Comparison of ENCODE assay signal across 14 cellular contexts in the genomic region with DNA sequence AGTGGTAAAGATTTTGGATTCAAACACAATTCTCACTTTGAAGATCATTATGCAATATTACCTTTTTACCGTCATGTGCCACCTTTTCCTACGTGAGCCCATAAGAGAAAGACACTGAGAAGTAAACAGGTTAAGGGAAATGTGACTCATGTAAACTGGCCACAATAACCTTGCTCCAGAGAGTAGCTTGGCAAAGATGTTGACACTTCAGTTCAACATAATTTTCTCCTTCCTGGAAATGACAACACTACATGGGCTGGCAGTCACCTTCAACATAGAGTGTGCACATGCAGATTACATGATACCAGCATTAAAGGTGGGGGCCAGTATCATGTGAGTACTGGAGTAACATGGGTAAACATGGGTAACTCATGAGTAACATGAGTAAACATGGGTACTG.
A peak's percentile ranks its signal among the peaks of the same experiment; 100 is the strongest.
DNase-seq lines count a peak whose midpoint lies in the region; ATAC-seq and TF ChIP-seq lines count a peak whose summit lies in the region.
"Had no signal": no experiment of that assay in that cellular context is flagged by ENCODE, and none has a peak within 500 bp of the region (broad histone marks: within the 10 kb centered on the region; RNA-seq: fewer than 3 reads in every experiment).

No MANE protein-coding gene starts in this region.

- H3K9me2 ChIP-seq in hepatocyte (replicated peaks; ENCODE audit: insufficient read depth), result no peaks in the 10 kb centered on the region

- H2AFZ ChIP-seq in hepatocyte, result no peak overlapping the region

- H3K4me3 Mint-ChIP-seq in activated naive CD4-positive, alpha-beta T cell treated with anti-CD3 and anti-CD28 coated beads, Interleukin-2, amount 10 ng/mL, durations not matched to agents 7 days and 5 days, result no peak overlapping the region
- no peak overlapping the region for H3K4me3 Mint-ChIP-seq in activated naive CD8-positive, alpha-beta T cell treated with anti-CD3 and anti-CD28 coated beads, Interleukin-2, amount 50 U/mL, for 24 hours
- H3K4me3 Mint-ChIP-seq: B cell had no signal

- H3K4me3 ChIP-seq in hepatocyte, result no peak overlapping the region
- no peak overlapping the region for H3K4me3 ChIP-seq in upper lobe of right lung
- H3K4me3 ChIP-seq in aorta (ENCODE audit: low read length in 2 of 2), result no peak overlapping the region

- no peak for DNase-seq in activated naive CD4-positive, alpha-beta T cell treated with anti-CD3 and anti-CD28 coated beads, Interleukin-2, amount 10 ng/mL, durations not matched to agents 7 days and 5 days
- no peak for DNase-seq in activated naive CD4-positive, alpha-beta T cell treated with Interleukin-2 at 50 U/mL for 16 hours
- no peak for DNase-seq in activated naive CD8-positive, alpha-beta T cell treated with anti-CD3 and anti-CD28 coated beads, Interleukin-2, amount 50 U/mL, for 24 hours
- DNase-seq in hepatocyte (ENCODE audit: low spot score), result no peak
- DNase-seq in upper lobe of right lung, result no peak
- DNase-seq in aorta, result no peak
- no peak for DNase-seq in NCI-H146 treated with DMSO at 0.1 percent for 48 hours (lab: John Stamatoyannopoulos, UW; ENCODE audit: unreplicated experiment)
- no peak for DNase-seq in GM19240 (ENCODE audit: insufficient read length, low spot score)
- DNase-seq: amygdala; effector memory CD4-positive, alpha-beta T cell; EL; hippocampal formation; NCI-H526 had no signal

- H3K27ac ChIP-seq in hepatocyte, result peak overlapping the region; percentile 30
- H3K27ac ChIP-seq in upper lobe of right lung, result no peak overlapping the region
- H3K27ac ChIP-seq in aorta (ENCODE audit: low read depth in 1 of 2, low read length in 2 of 2), result no peak overlapping the region

- TF ChIP-seq CTCF in hepatocyte (IDR thresholded peaks at IDR 0.05; ENCODE audit: poor library complexity) (no peak), upper lobe of right lung (IDR thresholded peaks at IDR 0.05) (no peak)

- H3K79me2 ChIP-seq in hepatocyte, result no peaks in the 10 kb centered on the region

- H3K36me3 Mint-ChIP-seq in activated naive CD4-positive, alpha-beta T cell treated with anti-CD3 and anti-CD28 coated beads, Interleukin-2, amount 10 ng/mL, durations not matched to agents 7 days and 5 days, result peaks cover 57% of the 10 kb centered on the region
- H3K36me3 Mint-ChIP-seq in activated naive CD8-positive, alpha-beta T cell treated with anti-CD3 and anti-CD28 coated beads, Interleukin-2, amount 50 U/mL, for 24 hours (ENCODE audit: low read depth), result peaks cover 67% of the 10 kb centered on the region

- WGBS in hepatocyte (ENCODE audit: low lambda C conversion rate, missing lambda C conversion rate), result 89% methylated on average over 2 of the region's 2 CpGs
- 43 to 46% methylated on average over 2 of the region's 2 CpGs for WGBS in aorta, 2 donors

- intact Hi-C loops in upper lobe of right lung (cut with DNase I) (no loop called here), aorta (cut with DNase I) (loop anchor here in 1 of 2 donors (5.0 kb wide), 1 partner anchor 39 kb away; no protein-coding TSS in a partner anchor)

- H3K9me3 ChIP-seq in hepatocyte (ENCODE audit: low read depth) (no peaks in the 10 kb centered on the region), upper lobe of right lung (no peaks in the 10 kb centered on the region), aorta (ENCODE audit: control insufficient read depth, low read length) (no peaks in the 10 kb centered on the region)

- H3K27me3 ChIP-seq in hepatocyte, result no peaks in the 10 kb centered on the region
- H3K27me3 ChIP-seq in upper lobe of right lung, result no peaks in the 10 kb centered on the region
- H3K27me3 ChIP-seq in aorta (ENCODE audit: control insufficient read depth in 1 of 2, insufficient read depth in 2 of 2, low read length in 1 of 2), result no peaks in the 10 kb centered on the region

- H3K36me3 ChIP-seq in hepatocyte (replicated peaks; ENCODE audit: insufficient read depth, low read depth), result no peaks in the 10 kb centered on the region
- H3K36me3 ChIP-seq in upper lobe of right lung, result peaks cover 12% of the 10 kb centered on the region
- H3K36me3 ChIP-seq in aorta (ENCODE audit: control insufficient read depth in 1 of 2, insufficient read depth in 2 of 2, low read length in 1 of 2), result peaks cover 2 to 5% of the 10 kb centered on the region in 2 donors

- no peaks in the 10 kb centered on the region for H4K20me1 ChIP-seq in hepatocyte (ENCODE audit: insufficient read depth, poor library complexity, severe bottlenecking)

- H3K27ac Mint-ChIP-seq in activated naive CD4-positive, alpha-beta T cell treated with anti-CD3 and anti-CD28 coated beads, Interleukin-2, amount 10 ng/mL, durations not matched to agents 7 days and 5 days, result peak overlapping the region; percentile 70
- no peak overlapping the region for H3K27ac Mint-ChIP-seq in activated naive CD8-positive, alpha-beta T cell treated with anti-CD3 and anti-CD28 coated beads, Interleukin-2, amount 50 U/mL, for 24 hours
- H3K27ac Mint-ChIP-seq: B cell had no signal

- no peaks in the 10 kb centered on the region for H3K27me3 Mint-ChIP-seq in activated naive CD4-positive, alpha-beta T cell treated with anti-CD3 and anti-CD28 coated beads, Interleukin-2, amount 10 ng/mL, durations not matched to agents 7 days and 5 days
- H3K27me3 Mint-ChIP-seq in activated naive CD8-positive, alpha-beta T cell treated with anti-CD3 and anti-CD28 coated beads, Interleukin-2, amount 50 U/mL, for 24 hours, result no peaks in the 10 kb centered on the region
- H3K27me3 Mint-ChIP-seq: B cell had no signal

- H3K9me3 Mint-ChIP-seq in activated naive CD4-positive, alpha-beta T cell treated with anti-CD3 and anti-CD28 coated beads, Interleukin-2, amount 10 ng/mL, durations not matched to agents 7 days and 5 days, result no peaks in the 10 kb centered on the region
- H3K9me3 Mint-ChIP-seq in activated naive CD8-positive, alpha-beta T cell treated with anti-CD3 and anti-CD28 coated beads, Interleukin-2, amount 50 U/mL, for 24 hours, result no peaks in the 10 kb centered on the region

- H3K4me1 Mint-ChIP-seq in activated naive CD4-positive, alpha-beta T cell treated with anti-CD3 and anti-CD28 coated beads, Interleukin-2, amount 10 ng/mL, durations not matched to agents 7 days and 5 days, result peaks cover 22% of the 10 kb centered on the region
- H3K4me1 Mint-ChIP-seq in activated naive CD8-positive, alpha-beta T cell treated with anti-CD3 and anti-CD28 coated beads, Interleukin-2, amount 50 U/mL, for 24 hours, result peaks cover 17% of the 10 kb centered on the region

- CTCF ChIA-PET in activated naive CD4-positive, alpha-beta T cell treated with anti-CD3 and anti-CD28 coated beads, Interleukin-2, amount 10 ng/mL, durations not matched to agents 7 days and 5 days (lab: Charles Lee), result interaction anchor here (1.1 to 1.5 kb wide), 3 partner anchors 18 to 27 kb away, joined by 3 to 4 read pairs (median 4); no protein-coding TSS in a partner anchor

- ATAC-seq in activated naive CD8-positive, alpha-beta T cell treated with anti-CD3 and anti-CD28 coated beads, Interleukin-2, amount 50 U/mL, for 24 hours, result peak; percentile 34
- ATAC-seq in upper lobe of right lung (peak; percentile 29), aorta (ENCODE audit: low FRiP score) (no peak)

- H3K4me1 ChIP-seq in hepatocyte (ENCODE audit: insufficient read depth) (peaks cover 7% of the 10 kb centered on the region), upper lobe of right lung (peaks cover 38% of the 10 kb centered on the region), aorta (ENCODE audit: control insufficient read depth in 1 of 2, insufficient read depth in 2 of 2, low read length in 2 of 2) (peaks cover 0 to 5% of the 10 kb centered on the region in 2 donors)

- no peak overlapping the region for H3K4me2 ChIP-seq in hepatocyte
